ENCODE assay signal across 22 cellular contexts in the genomic region with DNA sequence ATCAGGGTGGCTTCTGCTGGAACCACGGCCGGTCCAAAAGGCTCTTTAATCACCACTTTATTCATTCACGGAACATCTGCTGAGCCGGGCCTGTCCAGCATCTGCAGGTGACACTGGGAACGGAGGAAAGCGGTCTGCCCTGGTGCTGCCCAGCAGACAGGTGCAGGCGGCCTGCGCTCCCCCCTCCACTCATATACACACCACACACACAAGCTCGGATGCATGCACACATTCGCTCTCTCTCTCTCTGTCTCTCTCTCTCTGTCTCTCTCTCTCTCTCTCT.
"Had no signal": no experiment of that assay in that cellular context is flagged by ENCODE, and none has a peak within 500 bp of the region (broad histone marks: within the 10 kb centered on the region; RNA-seq: fewer than 3 reads in every experiment).

No MANE protein-coding gene starts in this region.

- H3K4me3 ChIP-seq: body of pancreas, cardiac muscle cell, lower lobe of right lung, right lobe of liver, stomach, suprapubic skin, tibial nerve had no signal

- H3K9me3 ChIP-seq: body of pancreas, lower lobe of right lung, right lobe of liver, stomach, suprapubic skin, tibial nerve had no signal

- H3K27ac ChIP-seq: body of pancreas, cardiac muscle cell, lower lobe of right lung, right lobe of liver, stomach, suprapubic skin, tibial nerve, WERI-Rb-1 had no signal

- H3K36me3 ChIP-seq: cardiac muscle cell, lower lobe of right lung, right lobe of liver, stomach, suprapubic skin, tibial nerve, WERI-Rb-1 had no signal

- H3K27me3 ChIP-seq: body of pancreas, cardiac muscle cell, right lobe of liver, tibial nerve had no signal

- DNase-seq: activated CD4-positive, alpha-beta T cell treated with anti-CD3 and anti-CD28 coated beads, Interleukin-2, amount 10 ng/mL, durations not matched to agents 7 days and 5 days; activated CD4-positive, CD25-positive, alpha-beta regulatory T cell treated with anti-CD3 and anti-CD28 coated beads, Interleukin-2, amount 50 U/mL, for 72 hours; activated CD8-positive, alpha-beta memory T cell treated with anti-CD3 and anti-CD28 coated beads, Interleukin-2, amount 10 ng/mL, durations not matched to agents 7 days and 5 days; activated CD8-positive, alpha-beta T cell treated with anti-CD3 and anti-CD28 coated beads for 36 hours; activated gamma-delta T cell; activated T-cell treated with anti-CD3 and anti-CD28 coated beads for 4 hours; anterior cingulate cortex; body of pancreas; effector CD4-positive, alpha-beta T cell; immature natural killer cell; lower lobe of right lung; mesendoderm; naive B cell; occipital lobe; right lobe of liver; small intestine; stimulated activated CD4-positive, alpha-beta T cell treated with anti-CD3 and anti-CD28 coated beads, Interleukin-15, amount 100 ng/mL, for 24 hours; stomach; WERI-Rb-1 had no signal

- H3K4me1 ChIP-seq: body of pancreas, lower lobe of right lung, right lobe of liver, tibial nerve had no signal
